In genomic region chr7:711967-712600, GRCh38 we compare ENCODE assay signal across 9 cellular contexts. TPM values are rescaled to one million over a fixed set of nuclear protein-coding genes. Genes with fewer than 3 reads are reported as not detected.
DNase-seq lines count a peak whose midpoint lies in the region; ATAC-seq and TF ChIP-seq lines count a peak whose summit lies in the region.
"Had no signal": no experiment of that assay in that cellular context is flagged by ENCODE, and none has a peak within 500 bp of the region (broad histone marks: within the 10 kb centered on the region; RNA-seq: fewer than 3 reads in every experiment).

No MANE protein-coding gene starts in this region.

- TF ChIP-seq CTCF in CD4-positive, alpha-beta T cell (IDR thresholded peaks at IDR 0.05): no peak
- TF ChIP-seq CTCF in fibroblast of pulmonary artery (IDR thresholded peaks at IDR 0.05; ENCODE audit: low read length, missing control alignments) (no peak), parathyroid adenoma (IDR thresholded peaks at IDR 0.05) (no peak)

- DNase-seq in CD4-positive, alpha-beta T cell: peak in 3 of 10 experiments; percentile 16 to 22 (median 16)
- DNase-seq in fibroblast of pulmonary artery (ENCODE audit: low read depth) (no peak), kidney glomerular epithelial cell (lab: John Stamatoyannopoulos, UW) (no peak), NCI-H128 (lab: John Stamatoyannopoulos, UW; ENCODE audit: unreplicated experiment) (no peak), activated gamma-delta T cell treated with Interleukin-2 at 50 U/mL for 16 hours (no peak)
- DNase-seq: MV-4-11 had no signal

- H3K4me2 ChIP-seq in parathyroid adenoma (ENCODE audit: low read length): peak overlapping the region; percentile 79

- no peaks in the 10 kb centered on the region for H3K27me3 Mint-ChIP-seq in CD4-positive, alpha-beta T cell

- H3K79me2 ChIP-seq in parathyroid adenoma: no peaks in the 10 kb centered on the region

- peak overlapping the region; percentile 84 for H2AFZ ChIP-seq in parathyroid adenoma

- no peaks in the 10 kb centered on the region for H3K36me3 ChIP-seq in parathyroid adenoma (ENCODE audit: control insufficient read depth, insufficient read depth, low read length)

- H3K27ac ChIP-seq in CD4-positive, alpha-beta T cell (ENCODE audit: low read depth, low read length): no peak overlapping the region
- no peak overlapping the region for H3K27ac ChIP-seq in parathyroid adenoma

- H3K9me3 ChIP-seq in CD4-positive, alpha-beta T cell (ENCODE audit: control insufficient read depth, low read length): no peaks in the 10 kb centered on the region
- no peaks in the 10 kb centered on the region for H3K9me3 ChIP-seq in parathyroid adenoma (ENCODE audit: control insufficient read depth, low read length)

- no peak overlapping the region for H3K9ac ChIP-seq in parathyroid adenoma

- peaks cover 13% of the 10 kb centered on the region for H3K4me1 Mint-ChIP-seq in CD4-positive, alpha-beta T cell (ENCODE audit: low read depth)

- H3K27ac Mint-ChIP-seq in CD4-positive, alpha-beta T cell: peak overlapping the region; percentile 51

- no peaks in the 10 kb centered on the region for H3K4me1 ChIP-seq in parathyroid adenoma

- H3K4me3 ChIP-seq in fibroblast of pulmonary artery (replicated peaks; ENCODE audit: low read depth, low read length): peak overlapping the region; percentile 38
- H3K4me3 ChIP-seq in parathyroid adenoma (ENCODE audit: low read depth, low read length): peak overlapping the region; percentile 45

- intact Hi-C loops in CD4-positive, alpha-beta T cell (cut with DNase I, micrococcal nuclease): no loop called here

- H3K27me3 ChIP-seq in CD4-positive, alpha-beta T cell (ENCODE audit: control insufficient read depth, insufficient read depth, low read length): no peaks in the 10 kb centered on the region
- H3K27me3 ChIP-seq in parathyroid adenoma (ENCODE audit: control insufficient read depth, insufficient read depth, low read length): no peaks in the 10 kb centered on the region

- CTCF ChIA-PET in CD4-positive, alpha-beta T cell (lab: Charles Lee): no interaction called here

- peak overlapping the region; percentile 79 for H3K4me3 Mint-ChIP-seq in CD4-positive, alpha-beta T cell

- peaks cover 11% of the 10 kb centered on the region for H3K36me3 Mint-ChIP-seq in CD4-positive, alpha-beta T cell (ENCODE audit: low read depth)

- POLR2A ChIA-PET in CD4-positive, alpha-beta T cell (lab: Charles Lee): interaction anchor here (1.0 to 2.2 kb wide), 4 partner anchors 9 to 361 kb away, joined by 3 to 5 read pairs (median 4); no protein-coding TSS in a partner anchor

- no peaks in the 10 kb centered on the region for H3K9me3 Mint-ChIP-seq in CD4-positive, alpha-beta T cell

- peak; percentile 87 for ATAC-seq in CD4-positive, alpha-beta T cell (ENCODE audit: poor library complexity)
- peak; percentile 34; the same call in 2 of the 3 replicates for ATAC-seq in SK-N-SH treated with all-trans-retinoic acid at 6 μM for 48 hours
- no peak for ATAC-seq in HG02623 (IDR thresholded peaks at IDR 0.05; ENCODE audit: unreplicated experiment)

TF ChIP-seq in SK-N-SH treated with all-trans-retinoic acid at 6 μM for 48 hours, 23 proteins besides CTCF, POLR2A, EP300 and RAD21:
- no peak for TF ChIP-seq BACH2 (CRISPR knock-in tag; IDR thresholded peaks at IDR 0.05; ENCODE audit: borderline replicate concordance)
- TF ChIP-seq POU6F1 (CRISPR knock-in tag; IDR thresholded peaks at IDR 0.05; ENCODE audit: borderline replicate concordance, low read depth): no peak
- no peak for TF ChIP-seq ESRRG (CRISPR knock-in tag; IDR thresholded peaks at IDR 0.05)
- TF ChIP-seq CSRNP3 (CRISPR knock-in tag; IDR thresholded peaks at IDR 0.05): no peak

RNA-seq across cellular contexts. Expression of gene DNAAF5, which starts 14.4 kb away (rescaled TPM):
- 1 to 10 TPM; 4.8 to 6.1 TPM for total RNA-seq in CD4-positive, alpha-beta T cell

RNA-seq across cellular contexts. Expression of gene PRKAR1B, which starts 15.0 kb away (rescaled TPM):
- total RNA-seq in CD4-positive, alpha-beta T cell: 10 to 100 TPM; 18.8 to 19.5 TPM
